In the genomic region with DNA sequence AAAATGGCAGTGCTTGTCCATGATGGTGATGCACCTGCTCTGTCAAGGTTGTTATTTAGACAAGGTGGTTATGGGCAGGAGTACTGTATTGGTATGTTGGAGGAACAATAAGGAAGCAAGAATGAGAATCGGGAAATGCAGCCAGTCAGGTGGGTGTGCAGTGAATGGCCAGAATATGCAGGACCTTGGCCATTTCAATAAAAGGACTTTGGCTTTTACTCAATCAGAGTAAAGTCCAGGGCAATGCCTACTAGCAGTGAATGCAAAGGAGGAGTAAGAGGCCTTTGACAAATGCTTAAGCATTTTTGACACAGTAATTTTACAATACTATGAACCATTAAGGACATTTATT, we compare ENCODE assay signal across 21 cellular contexts. TPM values are rescaled to one million over a fixed set of nuclear protein-coding genes. Genes with fewer than 3 reads are reported as not detected.
DNase-seq lines count a peak whose midpoint lies in the region; ATAC-seq, FAIRE-seq and TF ChIP-seq lines count a peak whose summit lies in the region.
"Had no signal": no experiment of that assay in that cellular context is flagged by ENCODE, and none has a peak within 500 bp of the region (broad histone marks: within the 10 kb centered on the region; RNA-seq: fewer than 3 reads in every experiment).

No MANE protein-coding gene starts in this region.

- peak overlapping the region; percentile 59 for H3K27ac Mint-ChIP-seq in Calu3 (ENCODE audit: unreplicated experiment)
- no peak overlapping the region for H3K27ac Mint-ChIP-seq in type B pancreatic cell

- TF ChIP-seq CTCF in Calu3 (IDR thresholded peaks at IDR 0.05; ENCODE audit: unreplicated experiment) (no peak), colonic mucosa (IDR thresholded peaks at IDR 0.05) (no peak), mucosa of descending colon (IDR thresholded peaks at IDR 0.05) (no peak), type B pancreatic cell (conservative IDR thresholded peaks at IDR 0.05) (no peak)

- H3K9me3 ChIP-seq in colonic mucosa (no peaks in the 10 kb centered on the region), mucosa of descending colon (no peaks in the 10 kb centered on the region)
- H3K9me3 ChIP-seq: Peyer's patch had no signal

- intact Hi-C loops in Calu3 (cut with micrococcal nuclease; ENCODE audit: unreplicated experiment) (no loop called here), colonic mucosa (cut with DNase I) (no loop called here), mucosa of descending colon (cut with DNase I, micrococcal nuclease) (no loop called here)

- H3K4me3 Mint-ChIP-seq in Calu3 (ENCODE audit: low read depth, unreplicated experiment) (no peak overlapping the region), type B pancreatic cell (peak overlapping the region; percentile 46)

- H3K4me3 ChIP-seq in colonic mucosa (no peak overlapping the region), mucosa of descending colon (no peak overlapping the region)
- H3K4me3 ChIP-seq: BLaER1, Peyer's patch had no signal

- DNase-seq in Calu3: no peak
- no peak for DNase-seq in colonic mucosa
- DNase-seq in mucosa of descending colon: peak in 1 of 3 donors; percentile 39
- no peak for DNase-seq in type B pancreatic cell (ENCODE audit: extremely low spot score, unreplicated experiment)
- DNase-seq in AG08396 (ENCODE audit: low spot score): no peak
- DNase-seq in GM12891 (ENCODE audit: insufficient read length, low spot score): no peak
- no peak for DNase-seq in stimulated activated CD4-positive, alpha-beta T cell treated with anti-CD3 and anti-CD28 coated beads, Interleukin-4, amount 100 ng/mL, for 4 hours
- DNase-seq: CD4-positive, alpha-beta memory T cell; DMS53; GDM1; H7; Karpas-422; NCI-H1694 treated with DMSO at 0.1 percent for 48 hours; NCI-H2081 treated with DMSO at 0.1 percent for 48 hours; NCI-H2171 treated with DMSO at 0.1 percent for 48 hours; NCI-H524 treated with DMSO at 0.1 percent for 48 hours; NCI-H82 had no signal

- no peak for TF ChIP-seq POLR2A in GM12891 (IDR thresholded peaks at IDR 0.05; ENCODE audit: low read depth, low read length)

- H3K9me3 Mint-ChIP-seq in Calu3 (ENCODE audit: low read depth, unreplicated experiment) (peaks cover 5% of the 10 kb centered on the region), type B pancreatic cell (peaks cover 13% of the 10 kb centered on the region)

- H3K36me3 ChIP-seq in colonic mucosa: no peaks in the 10 kb centered on the region
- H3K36me3 ChIP-seq in mucosa of descending colon (ENCODE audit: low read depth): no peaks in the 10 kb centered on the region
- H3K36me3 ChIP-seq: BLaER1, Peyer's patch had no signal

- H3K9ac ChIP-seq in colonic mucosa (ENCODE audit: low read depth in 2 of 2, low read length in 2 of 2): no peak overlapping the region
- H3K9ac ChIP-seq: BLaER1 had no signal

- H3K4me1 Mint-ChIP-seq in Calu3 (ENCODE audit: low read depth, unreplicated experiment) (peaks cover 42% of the 10 kb centered on the region), type B pancreatic cell (ENCODE audit: unreplicated experiment) (peaks cover 13% of the 10 kb centered on the region)

- no TSS peak for BruUV-seq in Calu3 (replicated peaks; lab: Mats Ljungman, UMichigan)

- H3K27me3 Mint-ChIP-seq in Calu3 (ENCODE audit: unreplicated experiment) (no peaks in the 10 kb centered on the region), type B pancreatic cell (no peaks in the 10 kb centered on the region)
- H3K27me3 Mint-ChIP-seq: CD4-positive, alpha-beta memory T cell had no signal

- H3K27me3 ChIP-seq in colonic mucosa: no peaks in the 10 kb centered on the region
- H3K27me3 ChIP-seq: BLaER1, Peyer's patch had no signal

- peak; percentile 39 for ATAC-seq in mucosa of descending colon

- FAIRE-seq in GM12891 (lab: Jason Lieb, UNC): no peak
- FAIRE-seq: D721Med had no signal

- no peaks in the 10 kb centered on the region for H3K4me1 ChIP-seq in colonic mucosa
- peaks cover 3% of the 10 kb centered on the region for H3K4me1 ChIP-seq in mucosa of descending colon (ENCODE audit: low read depth)

- H3K36me3 Mint-ChIP-seq in Calu3 (ENCODE audit: insufficient read depth, unreplicated experiment) (peaks cover 27% of the 10 kb centered on the region), type B pancreatic cell (peaks cover 8% of the 10 kb centered on the region)
- H3K36me3 Mint-ChIP-seq: CD4-positive, alpha-beta memory T cell had no signal

- H3K27ac ChIP-seq in colonic mucosa: peak overlapping the region; percentile 3
- H3K27ac ChIP-seq: BLaER1 had no signal

- CTCF ChIA-PET in Calu3 (lab: Charles Lee): no interaction called here

TF ChIP-seq in GM12891, 5 proteins besides CTCF, POLR2A, EP300 and RAD21:
- TF ChIP-seq SPI1 (IDR thresholded peaks at IDR 0.05; ENCODE audit: low read depth, low read length) (no peak), PAX5 (IDR thresholded peaks at IDR 0.05; ENCODE audit: insufficient read depth, low read length, severe bottlenecking) (no peak), POLR2AphosphoS5 (IDR thresholded peaks at IDR 0.05; ENCODE audit: low read depth, low read length) (no peak), TAF1 (IDR thresholded peaks at IDR 0.05; ENCODE audit: low read depth, low read length) (no peak), POU2F2 (IDR thresholded peaks at IDR 0.05; ENCODE audit: low read depth, low read length) (no peak)

RNA-seq across cellular contexts. Expression of a gene that starts 2.4 kb away (rescaled TPM):
- total RNA-seq in Calu3 (2022): 28.2 and 30.4 TPM in 2 replicates
- total RNA-seq in colonic mucosa: 10 to 100 TPM in 1 of 2 donors, 1 to 10 TPM in 1; 5.7 to 10.6 TPM
- total RNA-seq in mucosa of descending colon: 10 to 100 TPM in 1 of 3 donors, 1 to 10 TPM in 2; 8.5 to 16.7 (median 9.8) TPM
- 15.7 and 24.8 TPM in 2 replicates for total RNA-seq in type B pancreatic cell (ENCODE audit: low replicate concordance)
- 4.2 TPM for polyA plus RNA-seq in GM12891 (2012; ENCODE audit: low read depth, missing spikeins)

RNA-seq across cellular contexts. Expression of a gene that starts 2.4 kb away (rescaled TPM):
- 15.3 and 22.0 TPM in 2 replicates for total RNA-seq in Calu3 (2022)
- 10 to 100 TPM; 11.7 to 39.1 TPM for total RNA-seq in colonic mucosa
- total RNA-seq in mucosa of descending colon: 10 to 100 TPM; 27.4 to 77.6 (median 29.0) TPM
- 13.1 and 25.6 TPM in 2 replicates for total RNA-seq in type B pancreatic cell (ENCODE audit: low replicate concordance)
- 6.5 TPM for polyA plus RNA-seq in GM12891 (2012; ENCODE audit: low read depth, missing spikeins)

RNA-seq across cellular contexts. Expression of a gene that starts 9.5 kb away (rescaled TPM):
- total RNA-seq in Calu3 (2022) (not detected in 2 replicates), colonic mucosa (not detected), mucosa of descending colon (under 1 TPM in 1 of 3 donors, not detected in 2; 0.25 TPM), type B pancreatic cell (ENCODE audit: low replicate concordance) (not detected in 2 replicates)
- polyA plus RNA-seq in GM12891 (2012; ENCODE audit: low read depth, missing spikeins): not detected
- total RNA-seq: CD4-positive, alpha-beta memory T cell; H7; M059J; Peyer's patch had no signal
